In the genomic region with DNA sequence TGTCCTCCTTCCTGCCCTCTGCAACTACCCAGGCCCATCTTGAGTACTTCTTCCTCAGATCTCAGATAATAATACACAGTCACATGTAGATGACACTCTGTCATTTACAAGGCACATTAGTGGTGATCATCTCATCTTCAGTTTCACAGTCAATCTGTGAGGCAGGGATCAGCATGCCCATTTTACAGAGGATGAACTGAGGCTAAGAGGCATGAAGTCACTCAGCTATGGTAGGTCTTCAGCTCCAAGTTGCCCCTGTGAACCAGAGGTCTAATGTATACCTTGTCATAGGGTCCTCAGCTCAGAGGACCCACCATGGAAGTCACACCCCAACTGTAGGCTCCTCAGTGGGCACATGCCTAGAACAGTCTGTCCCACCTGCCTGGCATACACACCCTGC, we compare ENCODE assay signal across 28 cellular contexts.
"Had no signal": no experiment of that assay in that cellular context is flagged by ENCODE, and none has a peak within 500 bp of the region (broad histone marks: within the 10 kb centered on the region; RNA-seq: fewer than 3 reads in every experiment).

No MANE protein-coding gene starts in this region.

- H3K9me3 Mint-ChIP-seq: naive thymus-derived CD4-positive, alpha-beta T cell; natural killer cell; nephron; neural progenitor cell; stimulated activated effector memory CD8-positive, alpha-beta T cell treated with anti-CD3 and anti-CD28 coated beads, Interleukin-12 subunit alpha, Interleukin-12 subunit beta, amount 100 ng/mL, for 72 hours; stimulated activated naive B cell treated with anti-CD40 and anti-IgM and Interleukin-4, amounts not matched to agents 10 μg/mL and 1 μg/mL and 100 μg/mL, for 72 hours; stimulated activated naive CD8-positive, alpha-beta T cell treated with anti-CD3 and anti-CD28 coated beads, Interleukin-15, Interleukin-2, amounts not matched to agents 100 ng/mL and 50 ng/mL, for 24 hours had no signal

- H3K27me3 ChIP-seq: neural progenitor cell, ovary, sigmoid colon, stomach, thyroid gland, tibial nerve, upper lobe of right lung, uterus had no signal

- H3K4me3 Mint-ChIP-seq: naive thymus-derived CD4-positive, alpha-beta T cell; natural killer cell; nephron; neural progenitor cell; stimulated activated effector memory CD8-positive, alpha-beta T cell treated with anti-CD3 and anti-CD28 coated beads, Interleukin-12 subunit alpha, Interleukin-12 subunit beta, amount 100 ng/mL, for 72 hours; stimulated activated naive B cell treated with anti-CD40 and anti-IgM and Interleukin-4, amounts not matched to agents 10 μg/mL and 1 μg/mL and 100 μg/mL, for 72 hours; stimulated activated naive CD8-positive, alpha-beta T cell treated with anti-CD3 and anti-CD28 coated beads, Interleukin-15, Interleukin-2, amounts not matched to agents 100 ng/mL and 50 ng/mL, for 24 hours had no signal

- H3K9me3 ChIP-seq: ovary, psoas muscle, sigmoid colon, stomach, thoracic aorta, thyroid gland, tibial nerve, upper lobe of right lung, uterus had no signal

- H3K4me3 ChIP-seq: neural progenitor cell, ovary, psoas muscle, sigmoid colon, stomach, thoracic aorta, thyroid gland, tibial nerve, upper lobe of right lung, uterus had no signal

- H3K27me3 Mint-ChIP-seq: naive thymus-derived CD4-positive, alpha-beta T cell; stimulated activated naive B cell treated with anti-CD40 and anti-IgM and Interleukin-4, amounts not matched to agents 10 μg/mL and 1 μg/mL and 100 μg/mL, for 72 hours; stimulated activated naive CD8-positive, alpha-beta T cell treated with anti-CD3 and anti-CD28 coated beads, Interleukin-15, Interleukin-2, amounts not matched to agents 100 ng/mL and 50 ng/mL, for 24 hours had no signal

- H3K27ac ChIP-seq: neural progenitor cell, ovary, parathyroid adenoma, psoas muscle, sigmoid colon, stomach, thoracic aorta, thyroid gland, tibial nerve, upper lobe of right lung, uterus had no signal

- FAIRE-seq: small intestine had no signal

- H3K79me2 ChIP-seq: parathyroid adenoma had no signal

- H3K27ac Mint-ChIP-seq: naive thymus-derived CD4-positive, alpha-beta T cell; natural killer cell; neural progenitor cell; progenitor cell of endocrine pancreas; stimulated activated effector memory CD8-positive, alpha-beta T cell treated with anti-CD3 and anti-CD28 coated beads, Interleukin-12 subunit alpha, Interleukin-12 subunit beta, amount 100 ng/mL, for 72 hours; stimulated activated naive B cell treated with anti-CD40 and anti-IgM and Interleukin-4, amounts not matched to agents 10 μg/mL and 1 μg/mL and 100 μg/mL, for 72 hours; stimulated activated naive CD8-positive, alpha-beta T cell treated with anti-CD3 and anti-CD28 coated beads, Interleukin-15, Interleukin-2, amounts not matched to agents 100 ng/mL and 50 ng/mL, for 24 hours had no signal

- H3K4me2 ChIP-seq: neural progenitor cell had no signal

- ATAC-seq: naive thymus-derived CD4-positive, alpha-beta T cell; natural killer cell; psoas muscle; right cardiac atrium; stimulated activated effector memory CD8-positive, alpha-beta T cell treated with anti-CD3 and anti-CD28 coated beads, Interleukin-12 subunit alpha, Interleukin-12 subunit beta, amount 100 ng/mL, for 72 hours; stimulated activated naive B cell treated with anti-CD40 and anti-IgM and Interleukin-4, amounts not matched to agents 10 μg/mL and 1 μg/mL and 100 μg/mL, for 72 hours; upper lobe of right lung had no signal

- H3K9ac ChIP-seq: neural progenitor cell, parathyroid adenoma had no signal

- DNase-seq: naive thymus-derived CD4-positive, alpha-beta T cell; natural killer cell; occipital lobe; ovary; posterior cingulate gyrus; psoas muscle; right cardiac atrium; sigmoid colon; small intestine; stimulated activated CD4-positive, alpha-beta T cell treated with anti-CD3 and anti-CD28 coated beads, Interleukin-15, amount 100 ng/mL, for 24 hours; stimulated activated CD4-positive, alpha-beta T cell treated with anti-CD3 and anti-CD28 coated beads, Interleukin-2, amount 100 ng/mL, for 24 hours; stimulated activated CD4-positive, alpha-beta T cell treated with anti-CD3 and anti-CD28 coated beads, Interleukin-2, amount 100 ng/mL, for 48 hours; stimulated activated CD4-positive, alpha-beta T cell treated with anti-CD3 and anti-CD28 coated beads, Interleukin-4, amount 100 ng/mL, for 24 hours; stimulated activated naive B cell treated with anti-CD40 and anti-IgM and Interleukin-4, amounts not matched to agents 10 μg/mL and 1 μg/mL and 100 μg/mL, for 72 hours; stimulated activated naive CD4-positive, alpha-beta T cell treated with Interleukin-2 at 50 U/mL for 16 hours; stomach; thyroid gland; trophoblast cell; upper lobe of right lung; uterus had no signal

- H3K36me3 ChIP-seq: neural progenitor cell, ovary, sigmoid colon, stomach, thoracic aorta, thyroid gland, tibial nerve, upper lobe of right lung, uterus had no signal

- H2AFZ ChIP-seq: neural progenitor cell, parathyroid adenoma had no signal

- H3K36me3 Mint-ChIP-seq: naive thymus-derived CD4-positive, alpha-beta T cell; natural killer cell; neural progenitor cell; stimulated activated effector memory CD8-positive, alpha-beta T cell treated with anti-CD3 and anti-CD28 coated beads, Interleukin-12 subunit alpha, Interleukin-12 subunit beta, amount 100 ng/mL, for 72 hours; stimulated activated naive B cell treated with anti-CD40 and anti-IgM and Interleukin-4, amounts not matched to agents 10 μg/mL and 1 μg/mL and 100 μg/mL, for 72 hours had no signal
